ENCODE assay signal across 19 cellular contexts in genomic region chr14:104647467-104648063, GRCh38. TPM values are rescaled to one million over a fixed set of nuclear protein-coding genes. Genes with fewer than 3 reads are reported as not detected.
"Had no signal": no experiment of that assay in that cellular context is flagged by ENCODE, and none has a peak within 500 bp of the region (broad histone marks: within the 10 kb centered on the region; RNA-seq: fewer than 3 reads in every experiment).

No MANE protein-coding gene starts in this region.

- H3K27me3 ChIP-seq: right atrium auricular region, transverse colon, vagina had no signal

- H3K4me3 ChIP-seq: gastroesophageal sphincter, left ventricle myocardium inferior, right atrium auricular region, skin epidermis, transverse colon, vagina had no signal

- H3K9me3 ChIP-seq: right atrium auricular region, transverse colon, vagina had no signal

- FAIRE-seq: colon, endometrium, keratinocyte had no signal

- DNase-seq: activated CD4-positive, alpha-beta memory T cell treated with anti-CD3 and anti-CD28 coated beads, Interleukin-2, amount 10 ng/mL, durations not matched to agents 7 days and 5 days; activated CD4-positive, alpha-beta T cell treated with anti-CD3 and anti-CD28 coated beads for 36 hours; activated gamma-delta T cell; activated T-cell treated with anti-CD3 and anti-CD28 coated beads, Interleukin-2, amount 50 U/mL, for 72 hours; amniotic stem cell; left ventricle myocardium inferior; stimulated activated CD4-positive, alpha-beta T cell treated with anti-CD3 and anti-CD28 coated beads, Interleukin-15, amount 100 ng/mL, for 24 hours; stimulated activated CD4-positive, alpha-beta T cell treated with anti-CD3 and anti-CD28 coated beads, Interleukin-4, amount 100 ng/mL, for 1 hour; stimulated activated naive CD4-positive, alpha-beta T cell treated with Interleukin-2 at 50 U/mL for 16 hours; transverse colon had no signal

- ATAC-seq: activated CD4-positive, alpha-beta T cell treated with anti-CD3 and anti-CD28 coated beads for 36 hours; activated T-cell treated with anti-CD3 and anti-CD28 coated beads, Interleukin-2, amount 50 U/mL, for 72 hours; gastroesophageal sphincter; natural killer cell treated with Interleukin-12 subunit alpha and Interleukin-12 subunit beta and Interleukin-15 and Interleukin-18, amount 100 ng/mL, for 72 hours had no signal

- H3K27ac ChIP-seq: gastroesophageal sphincter, left ventricle myocardium inferior, right atrium auricular region, transverse colon, vagina, VCaP had no signal

- H3K36me3 ChIP-seq: gastroesophageal sphincter, left ventricle myocardium inferior, right atrium auricular region, transverse colon, vagina had no signal

RNA-seq across cellular contexts. Expression of gene TMEM179, which starts 43.0 kb away (rescaled TPM):
- total RNA-seq: activated CD4-positive, alpha-beta memory T cell treated with anti-CD3 and anti-CD28 coated beads, Interleukin-2, amount 10 ng/mL, durations not matched to agents 7 days and 5 days had no signal
- polyA plus RNA-seq: keratinocyte had no signal
